In the genomic region with DNA sequence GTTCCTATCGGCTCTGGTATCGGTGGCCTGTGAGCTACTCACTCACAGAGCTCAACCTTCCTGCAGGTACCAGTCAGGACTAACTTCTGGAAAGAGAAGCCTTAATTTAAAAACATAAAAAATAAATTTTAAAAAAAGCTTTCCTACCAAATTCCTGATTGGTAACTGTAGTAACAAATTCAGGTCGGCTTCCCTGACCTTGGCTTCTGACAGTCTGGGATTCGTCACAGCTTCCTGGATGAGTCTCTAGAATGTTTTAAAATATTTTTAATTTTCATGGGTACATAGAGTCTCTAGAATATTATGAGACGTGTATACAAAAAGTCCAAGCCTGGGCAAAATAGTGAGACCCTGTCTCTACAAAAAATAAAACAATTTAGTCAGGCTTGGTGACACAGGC, we compare ENCODE assay signal across 17 cellular contexts. TPM values are rescaled to one million over a fixed set of nuclear protein-coding genes. Genes with fewer than 3 reads are reported as not detected.
A peak's percentile ranks its signal among the peaks of the same experiment; 100 is the strongest.
DNase-seq lines count a peak whose midpoint lies in the region; ATAC-seq and TF ChIP-seq lines count a peak whose summit lies in the region.
"Had no signal": no experiment of that assay in that cellular context is flagged by ENCODE, and none has a peak within 500 bp of the region (broad histone marks: within the 10 kb centered on the region; RNA-seq: fewer than 3 reads in every experiment).

No MANE protein-coding gene starts in this region.

- H3K27me3 ChIP-seq in Karpas-422 (ENCODE audit: low read length) (no peaks in the 10 kb centered on the region), heart left ventricle (peaks cover 0 to 9% (median 3%) of the 10 kb centered on the region in 9 donors)
- H3K27me3 ChIP-seq: SJCRH30 had no signal

- TF ChIP-seq CTCF in endothelial cell (IDR thresholded peaks at IDR 0.05; ENCODE audit: unreplicated experiment) (no peak), heart left ventricle (IDR thresholded peaks at IDR 0.05) (no peak)

- H3K36me3 ChIP-seq in Karpas-422 (ENCODE audit: insufficient read depth, low read length) (no peaks in the 10 kb centered on the region), heart left ventricle (no peaks in the 10 kb centered on the region)
- H3K36me3 ChIP-seq: SJCRH30 had no signal

- H3K9me2 ChIP-seq in Karpas-422 (replicated peaks; ENCODE audit: insufficient read depth, low read length) = no peaks in the 10 kb centered on the region

- H3K4me2 ChIP-seq in Karpas-422 (ENCODE audit: low read depth, low read length, poor library complexity, severe bottlenecking) = no peak overlapping the region

- H2AFZ ChIP-seq in Karpas-422 (ENCODE audit: low read length) = no peak overlapping the region

- H4K20me1 ChIP-seq in Karpas-422 (ENCODE audit: insufficient read depth, low read depth, low read length) = no peaks in the 10 kb centered on the region

- H3K27ac Mint-ChIP-seq in endothelial cell (ENCODE audit: unreplicated experiment) = peak overlapping the region; percentile 16
- H3K27ac Mint-ChIP-seq: CD8-positive, alpha-beta memory T cell had no signal

- H3K79me2 ChIP-seq in Karpas-422 (ENCODE audit: low read length) = no peaks in the 10 kb centered on the region

- no peak overlapping the region for H3K4me3 Mint-ChIP-seq in endothelial cell (ENCODE audit: unreplicated experiment)
- H3K4me3 Mint-ChIP-seq: CD8-positive, alpha-beta memory T cell; IgD-negative memory B cell had no signal

- WGBS in heart left ventricle, 4 donors = 88 to 93% (median 90%) methylated on average over 5 of the region's 5 CpGs

- H3K9ac ChIP-seq in Karpas-422 (ENCODE audit: low read length) = no peak overlapping the region

- TF ChIP-seq POLR2A in heart left ventricle (IDR thresholded peaks at IDR 0.05) = no peak

- no peaks in the 10 kb centered on the region for H3K9me3 Mint-ChIP-seq in endothelial cell (ENCODE audit: unreplicated experiment)

- no peak overlapping the region for H3K4me3 ChIP-seq in Karpas-422 (ENCODE audit: low read length)
- H3K4me3 ChIP-seq in heart left ventricle = no peak overlapping the region
- H3K4me3 ChIP-seq: SJCRH30 had no signal

- intact Hi-C loops in heart left ventricle (cut with DNase I) = no loop called here

- peaks cover 5% of the 10 kb centered on the region; the same call in 1 of the 2 replicates for H3K4me1 ChIP-seq in Karpas-422 (ENCODE audit: low read length)
- H3K4me1 ChIP-seq in heart left ventricle = peaks cover 0 to 7% (median 0%) of the 10 kb centered on the region in 12 donors
- H3K4me1 ChIP-seq: SJCRH30 had no signal

- H3K36me3 Mint-ChIP-seq in endothelial cell (ENCODE audit: low read depth, unreplicated experiment) = no peaks in the 10 kb centered on the region
- H3K36me3 Mint-ChIP-seq: CD8-positive, alpha-beta memory T cell; IgD-negative memory B cell had no signal

- no peaks in the 10 kb centered on the region for H3K9me3 ChIP-seq in Karpas-422 (ENCODE audit: low read length)
- H3K9me3 ChIP-seq in heart left ventricle = no peaks in the 10 kb centered on the region
- H3K9me3 ChIP-seq: SJCRH30 had no signal

- DNase-seq in ELR (ENCODE audit: low read depth) (peak; percentile 20), Karpas-422 (peak; percentile 21), endothelial cell (ENCODE audit: low spot score) (no peak), iris pigment epithelial cell (ENCODE audit: low read depth) (peak; percentile 22), nucleus accumbens (lab: John Stamatoyannopoulos, UW) (no peak), NCI-H524 (lab: John Stamatoyannopoulos, UW) (no peak), heart left ventricle (no peak)
- DNase-seq: Calu3; CD8-positive, alpha-beta memory T cell; Kasumi-1; NCI-H1930; NCI-H226; OCI-M1; SJCRH30 had no signal

- peaks cover 6% of the 10 kb centered on the region for H3K27me3 Mint-ChIP-seq in endothelial cell (ENCODE audit: unreplicated experiment)
- H3K27me3 Mint-ChIP-seq: IgD-negative memory B cell had no signal

- H3K4me1 Mint-ChIP-seq in endothelial cell (ENCODE audit: unreplicated experiment) = peaks cover 18% of the 10 kb centered on the region

- ATAC-seq in GM18502 (IDR thresholded peaks at IDR 0.05; ENCODE audit: poor library complexity, unreplicated experiment) = no peak
- ATAC-seq in heart left ventricle = no peak

- H3K27ac ChIP-seq in Karpas-422 (ENCODE audit: low read length) (no peak overlapping the region), heart left ventricle (no peak overlapping the region)
- H3K27ac ChIP-seq: C4-2B, SJCRH30 had no signal

RNA-seq across cellular contexts. Expression of gene MTCL1, which starts 45.0 kb away (rescaled TPM):
- 0.43 and 2.9 TPM in 2 replicates for total RNA-seq in Karpas-422 (2014; rRNA removed; shearing (Covaris generic); ENCODE audit: low replicate concordance)
- total RNA-seq in endothelial cell (ENCODE audit: unreplicated experiment) (3.8 TPM), heart left ventricle (10 to 100 TPM in 4 of 9 donors, 1 to 10 TPM in 5; 4.7 to 17.7 (median 9.7) TPM)
- polyA plus RNA-seq in heart left ventricle = 1 to 10 TPM; 5.3 to 9.5 TPM
- polyA plus RNA-seq: CD8-positive, alpha-beta memory T cell had no signal

RNA-seq across cellular contexts. Expression of gene RAB12, which starts 51.1 kb away (rescaled TPM):
- total RNA-seq in Karpas-422 (2014; rRNA removed; shearing (Covaris generic); ENCODE audit: low replicate concordance) = 11.9 and 17.2 TPM in 2 replicates
- 35.3 TPM for total RNA-seq in endothelial cell (ENCODE audit: unreplicated experiment)
- 100 to 1,000 TPM in 5 of 9 donors, 10 to 100 TPM in 4; 66.5 to 123 (median 100) TPM for total RNA-seq in heart left ventricle
- polyA plus RNA-seq in heart left ventricle = 10 to 100 TPM; 51.5 to 62.9 TPM

Comparison
In these comparisons a context has a peak if more than half of its experiments do, and no peak if none do; other contexts are left out.
1. DNase-seq: peak in ELR (single experiment), Karpas-422 (single experiment) and iris pigment epithelial cell (single experiment); none in endothelial cell (single experiment), nucleus accumbens (0 of 56), NCI-H524 (0 of 2) and heart left ventricle (0 of 5).